ENCODE assay signal across 1 cellular context in the genomic region with DNA sequence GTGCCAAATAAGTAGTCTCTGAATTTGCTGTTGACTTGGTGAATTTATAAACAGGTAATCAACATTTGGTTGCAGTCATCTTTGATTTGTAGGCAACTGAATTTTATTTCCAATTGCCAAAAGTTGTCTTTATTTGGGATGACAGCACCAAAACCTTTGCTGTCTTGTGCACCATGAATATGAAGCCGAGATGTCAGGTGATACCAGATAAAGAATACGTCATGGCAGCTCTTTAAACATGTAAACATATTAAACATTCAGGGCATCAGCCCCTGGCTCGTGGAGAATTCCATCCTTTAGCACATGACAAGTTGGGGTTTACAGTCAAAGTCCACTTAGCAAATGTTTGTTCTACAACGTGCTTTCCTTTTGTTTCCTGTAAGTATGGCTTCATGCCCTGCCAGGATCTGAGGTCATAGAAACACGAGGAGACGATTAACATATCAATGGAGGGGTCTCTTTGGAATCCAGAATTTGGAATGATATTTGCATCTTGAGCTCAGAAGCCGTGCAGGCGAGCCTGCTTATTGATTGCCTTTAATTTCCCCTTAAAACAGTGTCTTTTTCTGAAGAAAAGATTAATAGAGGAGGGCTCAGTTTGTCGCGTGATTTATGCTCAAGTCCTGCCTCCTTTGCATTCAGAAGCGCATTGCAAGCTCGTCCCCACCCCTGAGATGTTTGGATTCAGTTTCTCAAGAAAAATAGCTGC.
TF ChIP-seq lines count a peak whose summit lies in the region.

No MANE protein-coding gene starts in this region.

TF ChIP-seq in HepG2, 621 proteins besides CTCF, POLR2A, EP300 and RAD21 (continued from another document):
- TF ChIP-seq, protein P1, sequence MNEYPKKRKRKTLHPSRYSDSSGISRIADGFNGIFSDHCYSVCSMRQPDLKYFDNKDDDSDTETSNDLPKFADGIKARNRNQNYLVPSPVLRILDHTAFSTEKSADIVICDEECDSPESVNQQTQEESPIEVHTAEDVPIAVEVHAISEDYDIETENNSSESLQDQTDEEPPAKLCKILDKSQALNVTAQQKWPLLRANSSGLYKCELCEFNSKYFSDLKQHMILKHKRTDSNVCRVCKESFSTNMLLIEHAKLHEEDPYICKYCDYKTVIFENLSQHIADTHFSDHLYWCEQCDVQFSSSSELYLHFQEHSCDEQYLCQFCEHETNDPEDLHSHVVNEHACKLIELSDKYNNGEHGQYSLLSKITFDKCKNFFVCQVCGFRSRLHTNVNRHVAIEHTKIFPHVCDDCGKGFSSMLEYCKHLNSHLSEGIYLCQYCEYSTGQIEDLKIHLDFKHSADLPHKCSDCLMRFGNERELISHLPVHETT (CRISPR knock-in tag; conservative IDR thresholded peaks at IDR 0.05), result peak; percentile 71; the same call in 1 of the 2 replicates
- TF ChIP-seq SETDB1 (CRISPR knock-in tag; IDR thresholded peaks at IDR 0.05; ENCODE audit: borderline replicate concordance) (no peak), MYC (CRISPR knock-in tag; IDR thresholded peaks at IDR 0.05; ENCODE audit: borderline replicate concordance) (peak; percentile 65; the same call in 1 of the 2 replicates), HNRNPLL (IDR thresholded peaks at IDR 0.05; ENCODE audit: low read depth, low read length, poor library complexity, severe bottlenecking) (no peak), ZNF160 (CRISPR knock-in tag; IDR thresholded peaks at IDR 0.05) (no peak; the same call in 1 of the 2 replicates), NPAS2 (CRISPR knock-in tag; IDR thresholded peaks at IDR 0.05; ENCODE audit: borderline replicate concordance) (no peak), HNRNPUL1 (IDR thresholded peaks at IDR 0.05; ENCODE audit: low read depth, low read length) (0 out of 2 replicates have a peak, but pooled peaks have one; percentile 38), ZNF274 (CRISPR knock-in tag; IDR thresholded peaks at IDR 0.05) (no peak), ZMYM2 (CRISPR knock-in tag; IDR thresholded peaks at IDR 0.05) (no peak; the same call in 1 of the 2 replicates), GABPB1 (CRISPR knock-in tag; IDR thresholded peaks at IDR 0.05) (peak; percentile 68), SIX1 (CRISPR knock-in tag; IDR thresholded peaks at IDR 0.05; ENCODE audit: borderline replicate concordance) (peak; percentile 83), ZNF383 (CRISPR knock-in tag; IDR thresholded peaks at IDR 0.05; ENCODE audit: borderline replicate concordance) (no peak; the same call in 1 of the 2 replicates), ZNF337 (CRISPR knock-in tag; IDR thresholded peaks at IDR 0.05; ENCODE audit: borderline replicate concordance, low read depth) (peak; percentile 76; the same call in 1 of the 2 replicates), NAIF1 (CRISPR knock-in tag; IDR thresholded peaks at IDR 0.05; ENCODE audit: borderline replicate concordance) (no peak), FOXC1 (CRISPR knock-in tag; IDR thresholded peaks at IDR 0.05; ENCODE audit: borderline replicate concordance) (peak; percentile 97), ZFX (CRISPR knock-in tag; IDR thresholded peaks at IDR 0.05; ENCODE audit: low read depth) (no peak), ZNF263 (CRISPR knock-in tag; IDR thresholded peaks at IDR 0.05) (no peak; the same call in 1 of the 2 replicates), ZNF121 (CRISPR knock-in tag; IDR thresholded peaks at IDR 0.05) (no peak), POLR2G (IDR thresholded peaks at IDR 0.05; ENCODE audit: low read depth, low read length) (peak; percentile 75), ZNF350 (CRISPR knock-in tag; IDR thresholded peaks at IDR 0.05; ENCODE audit: borderline replicate concordance, low read depth) (no peak), SRF (IDR thresholded peaks at IDR 0.05; ENCODE audit: low read depth, low read length) (no peak), ZNF431 (CRISPR knock-in tag; IDR thresholded peaks at IDR 0.05; ENCODE audit: borderline replicate concordance, low read depth) (no peak), XRCC5 (optimal IDR thresholded peaks at IDR 0.05; ENCODE audit: low read length) (peak; percentile 53), BRCA1 (CRISPR knock-in tag; IDR thresholded peaks at IDR 0.05) (0 out of 2 replicates have a peak, but pooled peaks have one; percentile 44), RFX3 (CRISPR knock-in tag; IDR thresholded peaks at IDR 0.05) (peak; percentile 13; the same call in 1 of the 2 replicates), ZNF564 (CRISPR knock-in tag; IDR thresholded peaks at IDR 0.05) (peak; percentile 82; the same call in 1 of the 2 replicates), HOXA5 (CRISPR knock-in tag; IDR thresholded peaks at IDR 0.05) (peak; percentile 89; the same call in 1 of the 2 replicates)
- TF ChIP-seq, protein P2, sequence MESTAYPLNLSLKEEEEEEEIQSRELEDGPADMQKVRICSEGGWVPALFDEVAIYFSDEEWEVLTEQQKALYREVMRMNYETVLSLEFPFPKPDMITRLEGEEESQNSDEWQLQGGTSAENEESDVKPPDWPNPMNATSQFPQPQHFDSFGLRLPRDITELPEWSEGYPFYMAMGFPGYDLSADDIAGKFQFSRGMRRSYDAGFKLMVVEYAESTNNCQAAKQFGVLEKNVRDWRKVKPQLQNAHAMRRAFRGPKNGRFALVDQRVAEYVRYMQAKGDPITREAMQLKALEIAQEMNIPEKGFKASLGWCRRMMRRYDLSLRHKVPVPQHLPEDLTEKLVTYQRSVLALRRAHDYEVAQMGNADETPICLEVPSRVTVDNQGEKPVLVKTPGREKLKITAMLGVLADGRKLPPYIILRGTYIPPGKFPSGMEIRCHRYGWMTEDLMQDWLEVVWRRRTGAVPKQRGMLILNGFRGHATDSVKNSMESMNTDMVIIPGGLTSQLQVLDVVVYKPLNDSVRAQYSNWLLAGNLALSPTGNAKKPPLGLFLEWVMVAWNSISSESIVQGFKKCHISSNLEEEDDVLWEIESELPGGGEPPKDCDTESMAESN (CRISPR knock-in tag; conservative IDR thresholded peaks at IDR 0.05), result peak; percentile 81
- TF ChIP-seq, protein P3, sequence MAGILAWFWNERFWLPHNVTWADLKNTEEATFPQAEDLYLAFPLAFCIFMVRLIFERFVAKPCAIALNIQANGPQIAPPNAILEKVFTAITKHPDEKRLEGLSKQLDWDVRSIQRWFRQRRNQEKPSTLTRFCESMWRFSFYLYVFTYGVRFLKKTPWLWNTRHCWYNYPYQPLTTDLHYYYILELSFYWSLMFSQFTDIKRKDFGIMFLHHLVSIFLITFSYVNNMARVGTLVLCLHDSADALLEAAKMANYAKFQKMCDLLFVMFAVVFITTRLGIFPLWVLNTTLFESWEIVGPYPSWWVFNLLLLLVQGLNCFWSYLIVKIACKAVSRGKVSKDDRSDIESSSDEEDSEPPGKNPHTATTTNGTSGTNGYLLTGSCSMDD (CRISPR knock-in tag; IDR thresholded peaks at IDR 0.05), result no peak
- TF ChIP-seq, protein P4, sequence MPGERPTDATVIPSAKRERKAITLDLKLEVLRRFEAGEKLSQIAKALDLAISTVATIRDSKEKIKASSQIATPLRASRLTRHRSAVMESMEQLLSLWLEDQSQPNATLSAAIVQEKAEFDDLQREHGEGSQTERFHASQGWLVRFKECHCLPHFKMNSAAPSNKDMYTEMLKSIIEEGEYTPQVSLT (CRISPR knock-in tag; IDR thresholded peaks at IDR 0.05; ENCODE audit: borderline replicate concordance, low read depth), result no peak
- TF ChIP-seq, protein P5, sequence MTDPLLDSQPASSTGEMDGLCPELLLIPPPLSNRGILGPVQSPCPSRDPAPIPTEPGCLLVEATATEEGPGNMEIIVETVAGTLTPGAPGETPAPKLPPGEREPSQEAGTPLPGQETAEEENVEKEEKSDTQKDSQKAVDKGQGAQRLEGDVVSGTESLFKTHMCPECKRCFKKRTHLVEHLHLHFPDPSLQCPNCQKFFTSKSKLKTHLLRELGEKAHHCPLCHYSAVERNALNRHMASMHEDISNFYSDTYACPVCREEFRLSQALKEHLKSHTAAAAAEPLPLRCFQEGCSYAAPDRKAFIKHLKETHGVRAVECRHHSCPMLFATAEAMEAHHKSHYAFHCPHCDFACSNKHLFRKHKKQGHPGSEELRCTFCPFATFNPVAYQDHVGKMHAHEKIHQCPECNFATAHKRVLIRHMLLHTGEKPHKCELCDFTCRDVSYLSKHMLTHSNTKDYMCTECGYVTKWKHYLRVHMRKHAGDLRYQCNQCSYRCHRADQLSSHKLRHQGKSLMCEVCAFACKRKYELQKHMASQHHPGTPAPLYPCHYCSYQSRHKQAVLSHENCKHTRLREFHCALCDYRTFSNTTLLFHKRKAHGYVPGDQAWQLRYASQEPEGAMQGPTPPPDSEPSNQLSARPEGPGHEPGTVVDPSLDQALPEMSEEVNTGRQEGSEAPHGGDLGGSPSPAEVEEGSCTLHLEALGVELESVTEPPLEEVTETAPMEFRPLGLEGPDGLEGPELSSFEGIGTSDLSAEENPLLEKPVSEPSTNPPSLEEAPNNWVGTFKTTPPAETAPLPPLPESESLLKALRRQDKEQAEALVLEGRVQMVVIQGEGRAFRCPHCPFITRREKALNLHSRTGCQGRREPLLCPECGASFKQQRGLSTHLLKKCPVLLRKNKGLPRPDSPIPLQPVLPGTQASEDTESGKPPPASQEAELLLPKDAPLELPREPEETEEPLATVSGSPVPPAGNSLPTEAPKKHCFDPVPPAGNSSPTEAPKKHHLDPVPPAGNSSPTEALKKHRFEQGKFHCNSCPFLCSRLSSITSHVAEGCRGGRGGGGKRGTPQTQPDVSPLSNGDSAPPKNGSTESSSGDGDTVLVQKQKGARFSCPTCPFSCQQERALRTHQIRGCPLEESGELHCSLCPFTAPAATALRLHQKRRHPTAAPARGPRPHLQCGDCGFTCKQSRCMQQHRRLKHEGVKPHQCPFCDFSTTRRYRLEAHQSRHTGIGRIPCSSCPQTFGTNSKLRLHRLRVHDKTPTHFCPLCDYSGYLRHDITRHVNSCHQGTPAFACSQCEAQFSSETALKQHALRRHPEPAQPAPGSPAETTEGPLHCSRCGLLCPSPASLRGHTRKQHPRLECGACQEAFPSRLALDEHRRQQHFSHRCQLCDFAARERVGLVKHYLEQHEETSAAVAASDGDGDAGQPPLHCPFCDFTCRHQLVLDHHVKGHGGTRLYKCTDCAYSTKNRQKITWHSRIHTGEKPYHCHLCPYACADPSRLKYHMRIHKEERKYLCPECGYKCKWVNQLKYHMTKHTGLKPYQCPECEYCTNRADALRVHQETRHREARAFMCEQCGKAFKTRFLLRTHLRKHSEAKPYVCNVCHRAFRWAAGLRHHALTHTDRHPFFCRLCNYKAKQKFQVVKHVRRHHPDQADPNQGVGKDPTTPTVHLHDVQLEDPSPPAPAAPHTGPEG (CRISPR knock-in tag; IDR thresholded peaks at IDR 0.05), result peak; percentile 90; the same call in 1 of the 2 replicates
- TF ChIP-seq, protein P6, sequence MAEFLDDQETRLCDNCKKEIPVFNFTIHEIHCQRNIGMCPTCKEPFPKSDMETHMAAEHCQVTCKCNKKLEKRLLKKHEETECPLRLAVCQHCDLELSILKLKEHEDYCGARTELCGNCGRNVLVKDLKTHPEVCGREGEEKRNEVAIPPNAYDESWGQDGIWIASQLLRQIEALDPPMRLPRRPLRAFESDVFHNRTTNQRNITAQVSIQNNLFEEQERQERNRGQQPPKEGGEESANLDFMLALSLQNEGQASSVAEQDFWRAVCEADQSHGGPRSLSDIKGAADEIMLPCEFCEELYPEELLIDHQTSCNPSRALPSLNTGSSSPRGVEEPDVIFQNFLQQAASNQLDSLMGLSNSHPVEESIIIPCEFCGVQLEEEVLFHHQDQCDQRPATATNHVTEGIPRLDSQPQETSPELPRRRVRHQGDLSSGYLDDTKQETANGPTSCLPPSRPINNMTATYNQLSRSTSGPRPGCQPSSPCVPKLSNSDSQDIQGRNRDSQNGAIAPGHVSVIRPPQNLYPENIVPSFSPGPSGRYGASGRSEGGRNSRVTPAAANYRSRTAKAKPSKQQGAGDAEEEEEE (CRISPR knock-in tag; IDR thresholded peaks at IDR 0.05; ENCODE audit: borderline replicate concordance), result no peak
- TF ChIP-seq, protein P7, sequence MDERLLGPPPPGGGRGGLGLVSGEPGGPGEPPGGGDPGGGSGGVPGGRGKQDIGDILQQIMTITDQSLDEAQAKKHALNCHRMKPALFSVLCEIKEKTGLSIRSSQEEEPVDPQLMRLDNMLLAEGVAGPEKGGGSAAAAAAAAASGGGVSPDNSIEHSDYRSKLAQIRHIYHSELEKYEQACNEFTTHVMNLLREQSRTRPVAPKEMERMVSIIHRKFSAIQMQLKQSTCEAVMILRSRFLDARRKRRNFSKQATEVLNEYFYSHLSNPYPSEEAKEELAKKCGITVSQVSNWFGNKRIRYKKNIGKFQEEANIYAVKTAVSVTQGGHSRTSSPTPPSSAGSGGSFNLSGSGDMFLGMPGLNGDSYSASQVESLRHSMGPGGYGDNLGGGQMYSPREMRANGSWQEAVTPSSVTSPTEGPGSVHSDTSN (CRISPR knock-in tag; IDR thresholded peaks at IDR 0.05), result no peak; the same call in 1 of the 2 replicates
- TF ChIP-seq, protein P8, sequence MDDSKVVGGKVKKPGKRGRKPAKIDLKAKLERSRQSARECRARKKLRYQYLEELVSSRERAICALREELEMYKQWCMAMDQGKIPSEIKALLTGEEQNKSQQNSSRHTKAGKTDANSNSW (CRISPR knock-in tag; IDR thresholded peaks at IDR 0.05; ENCODE audit: borderline replicate concordance), result 0 out of 2 replicates have a peak, but pooled peaks have one; percentile 63
- TF ChIP-seq, protein P9, sequence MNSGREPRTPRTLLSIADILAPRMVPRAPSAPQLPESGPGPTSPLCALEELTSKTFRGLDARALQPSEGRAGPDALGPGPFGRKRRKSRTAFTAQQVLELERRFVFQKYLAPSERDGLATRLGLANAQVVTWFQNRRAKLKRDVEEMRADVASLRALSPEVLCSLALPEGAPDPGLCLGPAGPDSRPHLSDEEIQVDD (CRISPR knock-in tag; IDR thresholded peaks at IDR 0.05; ENCODE audit: borderline replicate concordance), result no peak
- TF ChIP-seq, protein P10, sequence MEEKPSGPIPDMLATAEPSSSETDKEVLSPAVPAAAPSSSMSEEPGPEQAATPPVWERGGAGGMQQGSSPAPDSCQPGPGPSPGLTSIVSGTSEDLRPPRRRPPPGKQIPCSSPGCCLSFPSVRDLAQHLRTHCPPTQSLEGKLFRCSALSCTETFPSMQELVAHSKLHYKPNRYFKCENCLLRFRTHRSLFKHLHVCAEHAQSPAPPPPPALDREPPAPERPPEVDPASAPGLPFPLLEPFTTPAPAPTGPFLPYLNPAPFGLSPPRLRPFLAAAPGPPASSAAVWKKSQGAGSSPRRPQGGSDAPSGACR (CRISPR knock-in tag; IDR thresholded peaks at IDR 0.05), result peak; percentile 98
